In genomic region chr11:81792416-81792815, GRCh38 we compare ENCODE assay signal across 30 cellular contexts.
"Had no signal": no experiment of that assay in that cellular context is flagged by ENCODE, and none has a peak within 500 bp of the region (broad histone marks: within the 10 kb centered on the region; RNA-seq: fewer than 3 reads in every experiment).

No MANE protein-coding gene starts in this region.

- H3K36me3 Mint-ChIP-seq: activated CD4-positive, alpha-beta memory T cell treated with anti-CD3 and anti-CD28 coated beads for 36 hours; activated CD8-positive, alpha-beta memory T cell treated with anti-CD3 and anti-CD28 coated beads, Interleukin-2, amount 10 ng/mL, durations not matched to agents 7 days and 5 days; activated naive CD4-positive, alpha-beta T cell treated with anti-CD3 and anti-CD28 coated beads, Interleukin-2, amount 50 U/mL, for 24 hours; activated naive CD8-positive, alpha-beta T cell treated with anti-CD3 and anti-CD28 coated beads for 36 hours had no signal

- DNase-seq: activated CD4-positive, alpha-beta memory T cell treated with anti-CD3 and anti-CD28 coated beads for 36 hours; activated CD4-positive, alpha-beta T cell treated with anti-CD3 and anti-CD28 coated beads for 1 hour; activated CD4-positive, alpha-beta T cell treated with anti-CD3 and anti-CD28 coated beads for 4 hours; activated CD4-positive, alpha-beta T cell treated with anti-CD3 and anti-CD28 coated beads, Interleukin-2, amount 50 U/mL, for 1 hour; activated CD8-positive, alpha-beta memory T cell treated with anti-CD3 and anti-CD28 coated beads, Interleukin-2, amount 10 ng/mL, durations not matched to agents 7 days and 5 days; activated CD8-positive, alpha-beta memory T cell treated with anti-CD3 and anti-CD28 coated beads, Interleukin-2, amount 50 U/mL, for 4 hours; activated CD8-positive, alpha-beta T cell treated with anti-CD3 and anti-CD28 coated beads, Interleukin-2, amount 10 ng/mL, durations not matched to agents 7 days and 5 days; activated effector memory CD4-positive, alpha-beta T cell treated with anti-CD3 and anti-CD28 coated beads, Interleukin-2, amount 50 U/mL, for 16 hours; activated naive CD4-positive, alpha-beta T cell treated with anti-CD3 and anti-CD28 coated beads for 36 hours; activated naive CD8-positive, alpha-beta T cell treated with anti-CD3 and anti-CD28 coated beads for 36 hours; activated naive CD8-positive, alpha-beta T cell treated with anti-CD3 and anti-CD28 coated beads, Interleukin-2, amount 50 U/mL, for 24 hours; activated T-cell treated with anti-CD3 and anti-CD28 coated beads, Interleukin-2, amount 50 U/mL, for 1 hour; activated T-cell treated with anti-CD3 and anti-CD28 coated beads, Interleukin-2, amount 50 U/mL, for 48 hours; adrenal gland; amygdala; aorta; brain microvascular endothelial cell; effector CD4-positive, alpha-beta T cell; effector memory CD8-positive, alpha-beta T cell; erythroblast; foreskin melanocyte; head of caudate nucleus; T-helper 2 cell had no signal

- H3K36me3 ChIP-seq: adrenal gland, brain microvascular endothelial cell, esophagus muscularis mucosa had no signal

- H3K27me3 Mint-ChIP-seq: activated CD4-positive, alpha-beta memory T cell treated with anti-CD3 and anti-CD28 coated beads for 36 hours; activated CD8-positive, alpha-beta memory T cell treated with anti-CD3 and anti-CD28 coated beads, Interleukin-2, amount 10 ng/mL, durations not matched to agents 7 days and 5 days; activated naive CD4-positive, alpha-beta T cell treated with anti-CD3 and anti-CD28 coated beads, Interleukin-2, amount 50 U/mL, for 24 hours; activated naive CD8-positive, alpha-beta T cell treated with anti-CD3 and anti-CD28 coated beads for 36 hours; activated naive CD8-positive, alpha-beta T cell treated with anti-CD3 and anti-CD28 coated beads, Interleukin-2, amount 50 U/mL, for 24 hours; central memory CD8-positive, alpha-beta T cell; dendritic cell treated with granulocyte-macrophage colony-stimulating factor and Interleukin-4, amounts not matched to agents 40 ng/mL and 50 ng/mL, for 4 days; effector memory CD8-positive, alpha-beta T cell had no signal

- H3K9me3 Mint-ChIP-seq: activated CD4-positive, alpha-beta memory T cell treated with anti-CD3 and anti-CD28 coated beads for 36 hours; activated naive CD4-positive, alpha-beta T cell treated with anti-CD3 and anti-CD28 coated beads for 36 hours; activated naive CD4-positive, alpha-beta T cell treated with anti-CD3 and anti-CD28 coated beads, Interleukin-2, amount 50 U/mL, for 24 hours; activated naive CD8-positive, alpha-beta T cell treated with anti-CD3 and anti-CD28 coated beads for 36 hours; activated naive CD8-positive, alpha-beta T cell treated with anti-CD3 and anti-CD28 coated beads, Interleukin-2, amount 50 U/mL, for 24 hours; activated T-helper 1 cell treated with anti-CD3 and anti-CD28 coated beads, Interleukin-12 subunit alpha, Interleukin-12 subunit beta, Interleukin-2, Interleukin-4 antibody, amounts not matched to agents 30 ng/mL and 10 ng/mL and 1 ng/mL, durations not matched to agents 14 hours and 24 hours and 36 hours; activated T-helper 2 cell treated with anti-CD3 and anti-CD28 coated beads, Interferon-gamma antibody, Interleukin-2, Interleukin-4, amounts not matched to agents 10 μg/mL and 5 μg/mL and 100 μg/mL, durations not matched to agents 14 hours and 24 hours and 36 hours; central memory CD8-positive, alpha-beta T cell; dendritic cell treated with granulocyte-macrophage colony-stimulating factor and Interleukin-4, amounts not matched to agents 40 ng/mL and 50 ng/mL, for 4 days; effector memory CD8-positive, alpha-beta T cell had no signal

- H3K4me1 ChIP-seq: esophagus muscularis mucosa had no signal

- H3K9me3 ChIP-seq: adrenal gland, esophagus muscularis mucosa had no signal

- H3K4me1 Mint-ChIP-seq: central memory CD8-positive, alpha-beta T cell had no signal

- H3K4me3 Mint-ChIP-seq: activated CD4-positive, alpha-beta memory T cell treated with anti-CD3 and anti-CD28 coated beads for 36 hours; activated CD8-positive, alpha-beta memory T cell treated with anti-CD3 and anti-CD28 coated beads, Interleukin-2, amount 10 ng/mL, durations not matched to agents 7 days and 5 days; activated CD8-positive, alpha-beta T cell treated with anti-CD3 and anti-CD28 coated beads, Interleukin-2, amount 10 ng/mL, durations not matched to agents 7 days and 5 days; activated naive CD4-positive, alpha-beta T cell treated with anti-CD3 and anti-CD28 coated beads for 36 hours; activated naive CD4-positive, alpha-beta T cell treated with anti-CD3 and anti-CD28 coated beads, Interleukin-2, amount 50 U/mL, for 24 hours; activated naive CD8-positive, alpha-beta T cell treated with anti-CD3 and anti-CD28 coated beads for 36 hours; activated naive CD8-positive, alpha-beta T cell treated with anti-CD3 and anti-CD28 coated beads, Interleukin-2, amount 50 U/mL, for 24 hours; activated T-helper 1 cell treated with anti-CD3 and anti-CD28 coated beads, Interleukin-12 subunit alpha, Interleukin-12 subunit beta, Interleukin-2, Interleukin-4 antibody, amounts not matched to agents 30 ng/mL and 10 ng/mL and 1 ng/mL, durations not matched to agents 14 hours and 24 hours and 36 hours; central memory CD8-positive, alpha-beta T cell; dendritic cell treated with granulocyte-macrophage colony-stimulating factor and Interleukin-4, amounts not matched to agents 40 ng/mL and 50 ng/mL, for 4 days; effector memory CD8-positive, alpha-beta T cell had no signal

- H3K27ac Mint-ChIP-seq: activated CD4-positive, alpha-beta memory T cell treated with anti-CD3 and anti-CD28 coated beads for 36 hours; activated CD8-positive, alpha-beta memory T cell treated with anti-CD3 and anti-CD28 coated beads, Interleukin-2, amount 10 ng/mL, durations not matched to agents 7 days and 5 days; activated CD8-positive, alpha-beta T cell treated with anti-CD3 and anti-CD28 coated beads, Interleukin-2, amount 10 ng/mL, durations not matched to agents 7 days and 5 days; activated naive CD4-positive, alpha-beta T cell treated with anti-CD3 and anti-CD28 coated beads for 36 hours; activated naive CD4-positive, alpha-beta T cell treated with anti-CD3 and anti-CD28 coated beads, Interleukin-2, amount 50 U/mL, for 24 hours; activated naive CD8-positive, alpha-beta T cell treated with anti-CD3 and anti-CD28 coated beads for 36 hours; activated naive CD8-positive, alpha-beta T cell treated with anti-CD3 and anti-CD28 coated beads, Interleukin-2, amount 50 U/mL, for 24 hours; activated T-helper 1 cell treated with anti-CD3 and anti-CD28 coated beads, Interleukin-12 subunit alpha, Interleukin-12 subunit beta, Interleukin-2, Interleukin-4 antibody, amounts not matched to agents 30 ng/mL and 10 ng/mL and 1 ng/mL, durations not matched to agents 14 hours and 24 hours and 36 hours; activated T-helper 2 cell treated with anti-CD3 and anti-CD28 coated beads, Interferon-gamma antibody, Interleukin-2, Interleukin-4, amounts not matched to agents 10 μg/mL and 5 μg/mL and 100 μg/mL, durations not matched to agents 14 hours and 24 hours and 36 hours; dendritic cell treated with granulocyte-macrophage colony-stimulating factor and Interleukin-4, amounts not matched to agents 40 ng/mL and 50 ng/mL, for 4 days; effector memory CD8-positive, alpha-beta T cell had no signal

- H3K4me3 ChIP-seq: adrenal gland, coronary artery, esophagus muscularis mucosa had no signal

- ATAC-seq: activated CD8-positive, alpha-beta memory T cell treated with anti-CD3 and anti-CD28 coated beads, Interleukin-2, amount 10 ng/mL, durations not matched to agents 7 days and 5 days; activated CD8-positive, alpha-beta T cell treated with anti-CD3 and anti-CD28 coated beads, Interleukin-2, amount 10 ng/mL, durations not matched to agents 7 days and 5 days; activated naive CD8-positive, alpha-beta T cell treated with anti-CD3 and anti-CD28 coated beads, Interleukin-2, amount 50 U/mL, for 24 hours; effector memory CD8-positive, alpha-beta T cell had no signal

- H3K27ac ChIP-seq: adrenal gland, brain microvascular endothelial cell, coronary artery, esophagus muscularis mucosa had no signal

- H3K27me3 ChIP-seq: adrenal gland, brain microvascular endothelial cell, esophagus muscularis mucosa had no signal
